ENCODE assay signal across 8 cellular contexts in genomic region chr1:228902781-228903572, GRCh38.
DNase-seq lines count a peak whose midpoint lies in the region.

No MANE protein-coding gene starts in this region.

- peaks cover 21% of the 10 kb centered on the region for H3K4me1 ChIP-seq in mucosa of stomach (ENCODE audit: control insufficient read depth, insufficient read depth, low read length)

- H3K27me3 ChIP-seq in mucosa of stomach (ENCODE audit: control insufficient read depth, insufficient read depth, low read length) (no peaks in the 10 kb centered on the region), H7 (ENCODE audit: control insufficient read depth, insufficient read depth, low read length) (peaks cover 3% of the 10 kb centered on the region; the same call in 1 of the 2 replicates)

- H3K4me3 ChIP-seq in mucosa of stomach (ENCODE audit: low read length), result no peak overlapping the region
- H3K4me3 ChIP-seq in H7 (ENCODE audit: insufficient read depth, low read depth, low read length), result no peak overlapping the region

- H3K36me3 ChIP-seq in mucosa of stomach (ENCODE audit: control insufficient read depth, insufficient read depth, low read length) (no peaks in the 10 kb centered on the region), H7 (replicated peaks; ENCODE audit: control insufficient read depth, insufficient read depth, low read length) (no peaks in the 10 kb centered on the region)

- peak; percentile 98 for DNase-seq in DMS153 treated with DMSO at 0.1 percent for 48 hours (lab: John Stamatoyannopoulos, UW; ENCODE audit: unreplicated experiment)
- DNase-seq in NCI-H446 treated with DMSO at 0.1 percent for 48 hours (lab: John Stamatoyannopoulos, UW), result peak; percentile 93
- peak; percentile 39 for DNase-seq in epidermal melanocyte (ENCODE audit: insufficient read length, low spot score)
- DNase-seq in germinal center (ENCODE audit: low spot score), result no peak
- no peak for DNase-seq in activated CD4-positive, alpha-beta T cell treated with anti-CD3 and anti-CD28 coated beads for 1 hour
- no peak for DNase-seq in H7
- DNase-seq in activated gamma-delta T cell treated with Interleukin-2 at 50 U/mL for 16 hours, result no peak

- H3K9me3 ChIP-seq in mucosa of stomach (ENCODE audit: control insufficient read depth, low read length), result no peaks in the 10 kb centered on the region

- peak overlapping the region; percentile 8 for H3K9ac ChIP-seq in mucosa of stomach (ENCODE audit: low read length)

Comparison
In these comparisons a context has a peak if more than half of its experiments do, and no peak if none do; other contexts are left out.
1. DNase-seq: peak in DMS153 treated with DMSO at 0.1 percent for 48 hours (single experiment), NCI-H446 treated with DMSO at 0.1 percent for 48 hours (single experiment) and epidermal melanocyte (single experiment); none in germinal center (single experiment), activated CD4-positive, alpha-beta T cell treated with anti-CD3 and anti-CD28 coated beads for 1 hour (single experiment), H7 (single experiment) and activated gamma-delta T cell treated with Interleukin-2 at 50 U/mL for 16 hours (single experiment).